Comparison of ENCODE assay signal across 16 cellular contexts in genomic region chrX:96982159-96982558, GRCh38.
DNase-seq lines count a peak whose midpoint lies in the region; ATAC-seq and TF ChIP-seq lines count a peak whose summit lies in the region.
"Had no signal": no experiment of that assay in that cellular context is flagged by ENCODE, and none has a peak within 500 bp of the region (broad histone marks: within the 10 kb centered on the region; RNA-seq: fewer than 3 reads in every experiment).

No MANE protein-coding gene starts in this region.

- WGBS in SK-N-SH (ENCODE audit: low lambda C conversion rate) = 24% methylated on average over 1 of the region's 1 CpG

- no peak overlapping the region for H2AFZ ChIP-seq in SK-N-SH (ENCODE audit: low read depth)

- H3K4me3 ChIP-seq in SK-N-SH (ENCODE audit: low read depth in 2 of 2, low read length in 1 of 2) (no peak overlapping the region), fibroblast of the aortic adventitia (ENCODE audit: low read depth, low read length) (no peak overlapping the region)

- no peaks in the 10 kb centered on the region; a peak in 1 of 4 replicates for H3K4me1 ChIP-seq in SK-N-SH (ENCODE audit: control insufficient read depth in 1 of 2, insufficient read depth in 2 of 2, low read depth in 1 of 2, low read length in 1 of 2)

- H3K4me2 ChIP-seq in SK-N-SH = no peak overlapping the region

- no peaks in the 10 kb centered on the region for H3K27me3 ChIP-seq in SK-N-SH (ENCODE audit: insufficient read depth)

- TF ChIP-seq RAD21 in SK-N-SH (IDR thresholded peaks at IDR 0.05; ENCODE audit: low read length) = no peak

- no peak for TF ChIP-seq CTCF in SK-N-SH (IDR thresholded peaks at IDR 0.05)
- TF ChIP-seq CTCF in fibroblast of the aortic adventitia (IDR thresholded peaks at IDR 0.05; ENCODE audit: insufficient read depth, low read length) = no peak

- POLR2A ChIA-PET in SK-N-SH (lab: Yijun Ruan, JAX) = no interaction called here

- H3K27ac ChIP-seq in SK-N-SH (ENCODE audit: low read depth in 2 of 2, low read length in 1 of 2) = no peak overlapping the region
- H3K27ac ChIP-seq: 22Rv1, HL-60 had no signal

- no peaks in the 10 kb centered on the region for H3K79me2 ChIP-seq in SK-N-SH (ENCODE audit: insufficient read depth)

- CTCF ChIA-PET in SK-N-SH (lab: Yijun Ruan, JAX) = no interaction called here

- H3K36me3 ChIP-seq in SK-N-SH (replicated peaks in 1 of 2; ENCODE audit: control insufficient read depth in 1 of 2, insufficient read depth in 2 of 2, low read length in 1 of 2) = no peaks in the 10 kb centered on the region

- no peaks in the 10 kb centered on the region for H3K9me2 ChIP-seq in SK-N-SH

- H3F3A ChIP-seq in SK-N-SH (replicated peaks; ENCODE audit: insufficient read depth) = no peaks in the 10 kb centered on the region

- ATAC-seq in SK-N-SH treated with all-trans-retinoic acid at 6 μM for 48 hours (no peak), GM21526 (IDR thresholded peaks at IDR 0.05; ENCODE audit: low FRiP score, unreplicated experiment) (no peak), HG03108 (IDR thresholded peaks at IDR 0.05; ENCODE audit: unreplicated experiment) (no peak)
- ATAC-seq: CD8-positive, alpha-beta T cell had no signal

- H3K9me3 ChIP-seq in SK-N-SH = no peaks in the 10 kb centered on the region

- no peaks in the 10 kb centered on the region for H4K20me1 ChIP-seq in SK-N-SH (ENCODE audit: insufficient read depth)

- TF ChIP-seq EP300 in SK-N-SH (IDR thresholded peaks at IDR 0.05; ENCODE audit: borderline replicate concordance in 1 of 2, low read depth in 1 of 2, low read length in 1 of 2) = no peak

- DNase-seq in SK-N-SH = no peak
- DNase-seq in NCI-H146 (lab: John Stamatoyannopoulos, UW) = peak; percentile 36
- DNase-seq in amniotic epithelial cell (ENCODE audit: low read depth) = peak; percentile 21
- peak; percentile 6 for DNase-seq in fibroblast of the aortic adventitia (ENCODE audit: low read depth)
- DNase-seq in NCI-H2107 treated with DMSO at 0.1 percent for 48 hours (lab: John Stamatoyannopoulos, UW; ENCODE audit: unreplicated experiment) = no peak
- DNase-seq: CD8-positive, alpha-beta T cell; COR-L47; DND-41; GDM1; HCEC 1CT; HFFc6 had no signal

- H3K9ac ChIP-seq in SK-N-SH = no peak overlapping the region

TF ChIP-seq in SK-N-SH, 30 proteins besides CTCF, POLR2A, EP300 and RAD21:
- TF ChIP-seq TEAD4 (IDR thresholded peaks at IDR 0.05; ENCODE audit: borderline replicate concordance, insufficient read depth) = no peak
- peak; percentile 17; the same call in 1 of the 2 replicates for TF ChIP-seq GATA2 (CRISPR knock-in tag; IDR thresholded peaks at IDR 0.05)
TF ChIP-seq in SK-N-SH: peak in this region for 1.

TF ChIP-seq in SK-N-SH treated with all-trans-retinoic acid at 6 μM for 48 hours, 23 proteins besides CTCF, POLR2A, EP300 and RAD21:
- TF ChIP-seq ZNF8 (CRISPR knock-in tag; IDR thresholded peaks at IDR 0.05) (no peak), RARB (CRISPR knock-in tag; IDR thresholded peaks at IDR 0.05) (no peak), ZFP30 (CRISPR knock-in tag; IDR thresholded peaks at IDR 0.05) (no peak), SNAI2 (CRISPR knock-in tag; IDR thresholded peaks at IDR 0.05) (no peak), GLIS3 (CRISPR knock-in tag; IDR thresholded peaks at IDR 0.05) (no peak), ISL1 (CRISPR knock-in tag; IDR thresholded peaks at IDR 0.05) (no peak), ESRRG (CRISPR knock-in tag; IDR thresholded peaks at IDR 0.05) (no peak), PPARA (CRISPR knock-in tag; IDR thresholded peaks at IDR 0.05; ENCODE audit: borderline replicate concordance) (no peak), CSDC2 (CRISPR knock-in tag; IDR thresholded peaks at IDR 0.05) (no peak), OSR1 (CRISPR knock-in tag; IDR thresholded peaks at IDR 0.05) (no peak), ARNTL (CRISPR knock-in tag; IDR thresholded peaks at IDR 0.05; ENCODE audit: borderline replicate concordance, low read depth) (no peak)
- TF ChIP-seq, protein P1, sequence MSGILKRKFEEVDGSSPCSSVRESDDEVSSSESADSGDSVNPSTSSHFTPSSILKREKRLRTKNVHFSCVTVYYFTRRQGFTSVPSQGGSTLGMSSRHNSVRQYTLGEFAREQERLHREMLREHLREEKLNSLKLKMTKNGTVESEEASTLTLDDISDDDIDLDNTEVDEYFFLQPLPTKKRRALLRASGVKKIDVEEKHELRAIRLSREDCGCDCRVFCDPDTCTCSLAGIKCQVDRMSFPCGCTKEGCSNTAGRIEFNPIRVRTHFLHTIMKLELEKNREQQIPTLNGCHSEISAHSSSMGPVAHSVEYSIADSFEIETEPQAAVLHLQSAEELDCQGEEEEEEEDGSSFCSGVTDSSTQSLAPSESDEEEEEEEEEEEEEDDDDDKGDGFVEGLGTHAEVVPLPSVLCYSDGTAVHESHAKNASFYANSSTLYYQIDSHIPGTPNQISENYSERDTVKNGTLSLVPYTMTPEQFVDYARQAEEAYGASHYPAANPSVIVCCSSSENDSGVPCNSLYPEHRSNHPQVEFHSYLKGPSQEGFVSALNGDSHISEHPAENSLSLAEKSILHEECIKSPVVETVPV (CRISPR knock-in tag; IDR thresholded peaks at IDR 0.05) = no peak
- TF ChIP-seq, protein P2, sequence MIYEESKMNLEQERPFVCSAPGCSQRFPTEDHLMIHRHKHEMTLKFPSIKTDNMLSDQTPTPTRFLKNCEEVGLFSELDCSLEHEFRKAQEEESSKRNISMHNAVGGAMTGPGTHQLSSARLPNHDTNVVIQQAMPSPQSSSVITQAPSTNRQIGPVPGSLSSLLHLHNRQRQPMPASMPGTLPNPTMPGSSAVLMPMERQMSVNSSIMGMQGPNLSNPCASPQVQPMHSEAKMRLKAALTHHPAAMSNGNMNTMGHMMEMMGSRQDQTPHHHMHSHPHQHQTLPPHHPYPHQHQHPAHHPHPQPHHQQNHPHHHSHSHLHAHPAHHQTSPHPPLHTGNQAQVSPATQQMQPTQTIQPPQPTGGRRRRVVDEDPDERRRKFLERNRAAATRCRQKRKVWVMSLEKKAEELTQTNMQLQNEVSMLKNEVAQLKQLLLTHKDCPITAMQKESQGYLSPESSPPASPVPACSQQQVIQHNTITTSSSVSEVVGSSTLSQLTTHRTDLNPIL (CRISPR knock-in tag; IDR thresholded peaks at IDR 0.05; ENCODE audit: low read depth) = no peak
- TF ChIP-seq, protein P3, sequence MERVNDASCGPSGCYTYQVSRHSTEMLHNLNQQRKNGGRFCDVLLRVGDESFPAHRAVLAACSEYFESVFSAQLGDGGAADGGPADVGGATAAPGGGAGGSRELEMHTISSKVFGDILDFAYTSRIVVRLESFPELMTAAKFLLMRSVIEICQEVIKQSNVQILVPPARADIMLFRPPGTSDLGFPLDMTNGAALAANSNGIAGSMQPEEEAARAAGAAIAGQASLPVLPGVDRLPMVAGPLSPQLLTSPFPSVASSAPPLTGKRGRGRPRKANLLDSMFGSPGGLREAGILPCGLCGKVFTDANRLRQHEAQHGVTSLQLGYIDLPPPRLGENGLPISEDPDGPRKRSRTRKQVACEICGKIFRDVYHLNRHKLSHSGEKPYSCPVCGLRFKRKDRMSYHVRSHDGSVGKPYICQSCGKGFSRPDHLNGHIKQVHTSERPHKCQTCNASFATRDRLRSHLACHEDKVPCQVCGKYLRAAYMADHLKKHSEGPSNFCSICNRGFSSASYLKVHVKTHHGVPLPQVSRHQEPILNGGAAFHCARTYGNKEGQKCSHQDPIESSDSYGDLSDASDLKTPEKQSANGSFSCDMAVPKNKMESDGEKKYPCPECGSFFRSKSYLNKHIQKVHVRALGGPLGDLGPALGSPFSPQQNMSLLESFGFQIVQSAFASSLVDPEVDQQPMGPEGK (CRISPR knock-in tag; IDR thresholded peaks at IDR 0.05; ENCODE audit: borderline replicate concordance) = no peak

Comparison
In these comparisons a context has a peak if more than half of its experiments do, and no peak if none do; other contexts are left out.
1. DNase-seq: peak in NCI-H146 (single experiment), amniotic epithelial cell (single experiment) and fibroblast of the aortic adventitia (single experiment); none in SK-N-SH (single experiment) and NCI-H2107 treated with DMSO at 0.1 percent for 48 hours (single experiment).